In genomic region chr4:3106339-3107186, GRCh38 we compare ENCODE assay signal across 1 cellular context.
TF ChIP-seq lines count a peak whose summit lies in the region.

No MANE protein-coding gene starts in this region.

TF ChIP-seq in K562, 482 proteins besides CTCF, POLR2A, EP300 and RAD21 (continued from another document):
- TF ChIP-seq ZFP91 (CRISPR knock-in tag; IDR thresholded peaks at IDR 0.05), result no peak
- no peak for TF ChIP-seq COPS2 (conservative IDR thresholded peaks at IDR 0.05)
- TF ChIP-seq GATAD2B (IDR thresholded peaks at IDR 0.05; ENCODE audit: borderline replicate concordance), result no peak
- no peak for TF ChIP-seq MAFF (IDR thresholded peaks at IDR 0.05; ENCODE audit: low read length)
- TF ChIP-seq PRPF4 (IDR thresholded peaks at IDR 0.05; ENCODE audit: insufficient read depth, low read depth, low read length, poor library complexity, severe bottlenecking), result no peak
- no peak for TF ChIP-seq ZNF449 (CRISPR knock-in tag; IDR thresholded peaks at IDR 0.05)
- TF ChIP-seq RCOR1 (IDR thresholded peaks at IDR 0.05; ENCODE audit: borderline replicate concordance in 1 of 2, low read depth in 2 of 2, low read length in 2 of 2), result 0 out of 4 replicates have a peak, but pooled peaks of 1 of the 2 experiments have one; percentile 34
- 0 out of 2 replicates have a peak, but pooled peaks have one; percentile 12 for TF ChIP-seq GABPA (tag; conservative IDR thresholded peaks at IDR 0.05; ENCODE audit: low read depth)
- no peak for TF ChIP-seq PRMT5 (CRISPR knock-in tag; IDR thresholded peaks at IDR 0.05)
- no peak for TF ChIP-seq ZNF518B (CRISPR knock-in tag; IDR thresholded peaks at IDR 0.05)
- TF ChIP-seq ZC3H8 (IDR thresholded peaks at IDR 0.05), result no peak
TF ChIP-seq in K562: peak in this region for 40.
